Comparison of ENCODE assay signal across 1 cellular context in the genomic region with DNA sequence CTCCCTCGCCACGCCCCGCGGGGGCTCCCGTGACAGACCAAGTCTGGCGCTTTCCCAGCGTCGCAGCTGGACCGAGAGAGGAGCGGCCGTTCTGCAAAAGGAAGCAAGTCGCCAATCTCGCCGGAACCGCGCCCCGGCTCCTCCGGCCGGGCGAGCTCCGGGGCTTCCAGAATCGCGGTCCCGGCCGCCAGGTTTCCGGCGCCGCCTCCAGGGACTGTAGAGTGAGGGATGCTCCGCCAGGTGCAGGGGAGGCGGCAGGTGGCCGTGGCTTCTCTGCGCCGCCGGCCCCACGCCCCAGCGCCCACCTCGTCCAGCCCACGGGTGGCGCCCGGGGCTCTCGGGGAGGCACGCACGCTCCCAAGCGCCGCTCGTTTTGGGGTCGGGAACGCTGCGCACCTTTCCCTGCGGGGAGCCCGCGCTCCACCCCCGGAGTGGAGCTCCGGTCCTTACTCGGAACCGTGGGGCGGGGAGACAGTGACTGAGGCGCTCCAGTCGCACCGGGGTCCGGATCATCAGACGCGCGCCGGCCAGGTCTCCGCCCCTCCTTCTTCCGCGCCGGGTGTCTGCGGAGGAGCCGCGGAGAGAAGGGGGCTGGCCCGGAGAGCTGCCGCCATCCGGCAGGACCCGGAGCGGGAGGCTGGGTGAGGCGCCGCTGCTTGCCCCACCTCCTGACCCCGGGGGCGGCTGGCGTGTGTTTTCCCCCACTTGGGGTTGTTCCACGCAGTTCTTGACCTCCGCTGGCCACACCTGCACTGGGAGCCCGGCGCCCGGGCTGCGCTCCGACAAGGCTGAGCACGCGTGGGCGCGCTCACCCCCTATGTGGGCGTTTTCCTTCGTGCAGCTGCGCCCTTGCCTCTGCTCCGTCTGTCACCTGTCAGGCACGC.
TF ChIP-seq lines count a peak whose summit lies in the region.

A gene with protein sequence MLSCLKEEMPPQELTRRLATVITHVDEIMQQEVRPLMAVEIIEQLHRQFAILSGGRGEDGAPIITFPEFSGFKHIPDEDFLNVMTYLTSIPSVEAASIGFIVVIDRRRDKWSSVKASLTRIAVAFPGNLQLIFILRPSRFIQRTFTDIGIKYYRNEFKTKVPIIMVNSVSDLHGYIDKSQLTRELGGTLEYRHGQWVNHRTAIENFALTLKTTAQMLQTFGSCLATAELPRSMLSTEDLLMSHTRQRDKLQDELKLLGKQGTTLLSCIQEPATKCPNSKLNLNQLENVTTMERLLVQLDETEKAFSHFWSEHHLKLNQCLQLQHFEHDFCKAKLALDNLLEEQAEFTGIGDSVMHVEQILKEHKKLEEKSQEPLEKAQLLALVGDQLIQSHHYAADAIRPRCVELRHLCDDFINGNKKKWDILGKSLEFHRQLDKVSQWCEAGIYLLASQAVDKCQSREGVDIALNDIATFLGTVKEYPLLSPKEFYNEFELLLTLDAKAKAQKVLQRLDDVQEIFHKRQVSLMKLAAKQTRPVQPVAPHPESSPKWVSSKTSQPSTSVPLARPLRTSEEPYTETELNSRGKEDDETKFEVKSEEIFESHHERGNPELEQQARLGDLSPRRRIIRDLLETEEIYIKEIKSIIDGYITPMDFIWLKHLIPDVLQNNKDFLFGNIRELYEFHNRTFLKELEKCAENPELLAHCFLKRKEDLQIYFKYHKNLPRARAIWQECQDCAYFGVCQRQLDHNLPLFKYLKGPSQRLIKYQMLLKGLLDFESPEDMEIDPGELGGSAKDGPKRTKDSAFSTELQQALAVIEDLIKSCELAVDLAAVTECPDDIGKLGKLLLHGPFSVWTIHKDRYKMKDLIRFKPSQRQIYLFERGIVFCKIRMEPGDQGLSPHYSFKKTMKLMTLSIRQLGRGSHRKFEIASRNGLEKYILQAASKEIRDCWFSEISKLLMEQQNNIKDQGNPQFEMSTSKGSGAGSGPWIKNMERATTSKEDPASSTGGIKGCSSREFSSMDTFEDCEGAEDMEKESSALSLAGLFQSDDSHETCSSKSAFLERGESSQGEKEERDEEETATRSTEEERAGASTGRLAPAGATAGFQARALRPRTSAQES (minus strand): TSS at position 480 of the 884 bp plus-strand sequence. CDS start 642 bp downstream, outside the sequence.

TF ChIP-seq in HepG2, 621 proteins besides CTCF, POLR2A, EP300 and RAD21 (continued from another document and continues in another):
- TF ChIP-seq, protein P1, sequence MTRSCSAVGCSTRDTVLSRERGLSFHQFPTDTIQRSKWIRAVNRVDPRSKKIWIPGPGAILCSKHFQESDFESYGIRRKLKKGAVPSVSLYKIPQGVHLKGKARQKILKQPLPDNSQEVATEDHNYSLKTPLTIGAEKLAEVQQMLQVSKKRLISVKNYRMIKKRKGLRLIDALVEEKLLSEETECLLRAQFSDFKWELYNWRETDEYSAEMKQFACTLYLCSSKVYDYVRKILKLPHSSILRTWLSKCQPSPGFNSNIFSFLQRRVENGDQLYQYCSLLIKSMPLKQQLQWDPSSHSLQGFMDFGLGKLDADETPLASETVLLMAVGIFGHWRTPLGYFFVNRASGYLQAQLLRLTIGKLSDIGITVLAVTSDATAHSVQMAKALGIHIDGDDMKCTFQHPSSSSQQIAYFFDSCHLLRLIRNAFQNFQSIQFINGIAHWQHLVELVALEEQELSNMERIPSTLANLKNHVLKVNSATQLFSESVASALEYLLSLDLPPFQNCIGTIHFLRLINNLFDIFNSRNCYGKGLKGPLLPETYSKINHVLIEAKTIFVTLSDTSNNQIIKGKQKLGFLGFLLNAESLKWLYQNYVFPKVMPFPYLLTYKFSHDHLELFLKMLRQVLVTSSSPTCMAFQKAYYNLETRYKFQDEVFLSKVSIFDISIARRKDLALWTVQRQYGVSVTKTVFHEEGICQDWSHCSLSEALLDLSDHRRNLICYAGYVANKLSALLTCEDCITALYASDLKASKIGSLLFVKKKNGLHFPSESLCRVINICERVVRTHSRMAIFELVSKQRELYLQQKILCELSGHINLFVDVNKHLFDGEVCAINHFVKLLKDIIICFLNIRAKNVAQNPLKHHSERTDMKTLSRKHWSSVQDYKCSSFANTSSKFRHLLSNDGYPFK (CRISPR knock-in tag; IDR thresholded peaks at IDR 0.05; ENCODE audit: borderline replicate concordance) = no peak
- TF ChIP-seq EZH2 (conservative IDR thresholded peaks at IDR 0.05; ENCODE audit: low read depth, low read length) (0 out of 2 replicates have a peak, but pooled peaks have one; percentile 71), ZNF207 (IDR thresholded peaks at IDR 0.05; ENCODE audit: borderline replicate concordance) (no peak), ZNF788 (CRISPR knock-in tag; IDR thresholded peaks at IDR 0.05; ENCODE audit: borderline replicate concordance) (no peak), RARA (CRISPR knock-in tag; IDR thresholded peaks at IDR 0.05) (no peak), TEAD3 (CRISPR knock-in tag; optimal IDR thresholded peaks at IDR 0.05; ENCODE audit: borderline replicate concordance) (no peak), ERF (CRISPR knock-in tag; IDR thresholded peaks at IDR 0.05) (no peak), SATB2 (CRISPR knock-in tag; IDR thresholded peaks at IDR 0.05) (no peak), ELF1 (CRISPR knock-in tag; IDR thresholded peaks at IDR 0.05) (no peak), HNRNPLL (IDR thresholded peaks at IDR 0.05; ENCODE audit: low read depth, low read length, poor library complexity, severe bottlenecking) (peak; percentile 45), HMG20B (CRISPR knock-in tag; conservative IDR thresholded peaks at IDR 0.05) (no peak), ZNF337 (CRISPR knock-in tag; IDR thresholded peaks at IDR 0.05; ENCODE audit: borderline replicate concordance, low read depth) (no peak), ZNF230 (CRISPR knock-in tag; IDR thresholded peaks at IDR 0.05) (no peak), CHD2 (IDR thresholded peaks at IDR 0.05; ENCODE audit: low read depth, low read length) (no peak), MYNN (CRISPR knock-in tag; IDR thresholded peaks at IDR 0.05; ENCODE audit: low read depth) (no peak), KLF15 (CRISPR knock-in tag; IDR thresholded peaks at IDR 0.05; ENCODE audit: borderline replicate concordance) (no peak), GABPB1 (CRISPR knock-in tag; IDR thresholded peaks at IDR 0.05) (peak; percentile 35; the same call in 1 of the 2 replicates), SIX4 (CRISPR knock-in tag; IDR thresholded peaks at IDR 0.05) (no peak)
- TF ChIP-seq, protein P2, sequence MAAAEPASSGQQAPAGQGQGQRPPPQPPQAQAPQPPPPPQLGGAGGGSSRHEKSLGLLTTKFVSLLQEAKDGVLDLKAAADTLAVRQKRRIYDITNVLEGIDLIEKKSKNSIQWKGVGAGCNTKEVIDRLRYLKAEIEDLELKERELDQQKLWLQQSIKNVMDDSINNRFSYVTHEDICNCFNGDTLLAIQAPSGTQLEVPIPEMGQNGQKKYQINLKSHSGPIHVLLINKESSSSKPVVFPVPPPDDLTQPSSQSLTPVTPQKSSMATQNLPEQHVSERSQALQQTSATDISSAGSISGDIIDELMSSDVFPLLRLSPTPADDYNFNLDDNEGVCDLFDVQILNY (CRISPR knock-in tag; conservative IDR thresholded peaks at IDR 0.05) = no peak
- TF ChIP-seq, protein P3, sequence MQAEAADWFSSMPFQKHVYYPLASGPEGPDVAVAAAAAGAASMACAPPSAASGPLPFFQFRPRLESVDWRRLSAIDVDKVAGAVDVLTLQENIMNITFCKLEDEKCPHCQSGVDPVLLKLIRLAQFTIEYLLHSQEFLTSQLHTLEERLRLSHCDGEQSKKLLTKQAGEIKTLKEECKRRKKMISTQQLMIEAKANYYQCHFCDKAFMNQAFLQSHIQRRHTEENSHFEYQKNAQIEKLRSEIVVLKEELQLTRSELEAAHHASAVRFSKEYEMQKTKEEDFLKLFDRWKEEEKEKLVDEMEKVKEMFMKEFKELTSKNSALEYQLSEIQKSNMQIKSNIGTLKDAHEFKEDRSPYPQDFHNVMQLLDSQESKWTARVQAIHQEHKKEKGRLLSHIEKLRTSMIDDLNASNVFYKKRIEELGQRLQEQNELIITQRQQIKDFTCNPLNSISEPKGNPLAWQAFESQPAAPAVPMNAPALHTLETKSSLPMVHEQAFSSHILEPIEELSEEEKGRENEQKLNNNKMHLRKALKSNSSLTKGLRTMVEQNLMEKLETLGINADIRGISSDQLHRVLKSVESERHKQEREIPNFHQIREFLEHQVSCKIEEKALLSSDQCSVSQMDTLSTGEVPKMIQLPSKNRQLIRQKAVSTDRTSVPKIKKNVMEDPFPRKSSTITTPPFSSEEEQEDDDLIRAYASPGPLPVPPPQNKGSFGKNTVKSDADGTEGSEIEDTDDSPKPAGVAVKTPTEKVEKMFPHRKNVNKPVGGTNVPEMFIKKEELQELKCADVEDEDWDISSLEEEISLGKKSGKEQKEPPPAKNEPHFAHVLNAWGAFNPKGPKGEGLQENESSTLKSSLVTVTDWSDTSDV (CRISPR knock-in tag; IDR thresholded peaks at IDR 0.05) = 0 out of 2 replicates have a peak, but pooled peaks have one; percentile 24
- TF ChIP-seq, protein P4, sequence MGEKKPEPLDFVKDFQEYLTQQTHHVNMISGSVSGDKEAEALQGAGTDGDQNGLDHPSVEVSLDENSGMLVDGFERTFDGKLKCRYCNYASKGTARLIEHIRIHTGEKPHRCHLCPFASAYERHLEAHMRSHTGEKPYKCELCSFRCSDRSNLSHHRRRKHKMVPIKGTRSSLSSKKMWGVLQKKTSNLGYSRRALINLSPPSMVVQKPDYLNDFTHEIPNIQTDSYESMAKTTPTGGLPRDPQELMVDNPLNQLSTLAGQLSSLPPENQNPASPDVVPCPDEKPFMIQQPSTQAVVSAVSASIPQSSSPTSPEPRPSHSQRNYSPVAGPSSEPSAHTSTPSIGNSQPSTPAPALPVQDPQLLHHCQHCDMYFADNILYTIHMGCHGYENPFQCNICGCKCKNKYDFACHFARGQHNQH (CRISPR knock-in tag; IDR thresholded peaks at IDR 0.05) = no peak
- TF ChIP-seq, protein P5, sequence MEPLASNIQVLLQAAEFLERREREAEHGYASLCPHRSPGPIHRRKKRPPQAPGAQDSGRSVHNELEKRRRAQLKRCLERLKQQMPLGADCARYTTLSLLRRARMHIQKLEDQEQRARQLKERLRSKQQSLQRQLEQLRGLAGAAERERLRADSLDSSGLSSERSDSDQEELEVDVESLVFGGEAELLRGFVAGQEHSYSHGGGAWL (CRISPR knock-in tag; IDR thresholded peaks at IDR 0.05) = no peak
- TF ChIP-seq, protein P6, sequence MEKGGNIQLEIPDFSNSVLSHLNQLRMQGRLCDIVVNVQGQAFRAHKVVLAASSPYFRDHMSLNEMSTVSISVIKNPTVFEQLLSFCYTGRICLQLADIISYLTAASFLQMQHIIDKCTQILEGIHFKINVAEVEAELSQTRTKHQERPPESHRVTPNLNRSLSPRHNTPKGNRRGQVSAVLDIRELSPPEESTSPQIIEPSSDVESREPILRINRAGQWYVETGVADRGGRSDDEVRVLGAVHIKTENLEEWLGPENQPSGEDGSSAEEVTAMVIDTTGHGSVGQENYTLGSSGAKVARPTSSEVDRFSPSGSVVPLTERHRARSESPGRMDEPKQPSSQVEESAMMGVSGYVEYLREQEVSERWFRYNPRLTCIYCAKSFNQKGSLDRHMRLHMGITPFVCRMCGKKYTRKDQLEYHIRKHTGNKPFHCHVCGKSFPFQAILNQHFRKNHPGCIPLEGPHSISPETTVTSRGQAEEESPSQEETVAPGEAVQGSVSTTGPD (CRISPR knock-in tag; IDR thresholded peaks at IDR 0.05) = no peak
- TF ChIP-seq, protein P7, sequence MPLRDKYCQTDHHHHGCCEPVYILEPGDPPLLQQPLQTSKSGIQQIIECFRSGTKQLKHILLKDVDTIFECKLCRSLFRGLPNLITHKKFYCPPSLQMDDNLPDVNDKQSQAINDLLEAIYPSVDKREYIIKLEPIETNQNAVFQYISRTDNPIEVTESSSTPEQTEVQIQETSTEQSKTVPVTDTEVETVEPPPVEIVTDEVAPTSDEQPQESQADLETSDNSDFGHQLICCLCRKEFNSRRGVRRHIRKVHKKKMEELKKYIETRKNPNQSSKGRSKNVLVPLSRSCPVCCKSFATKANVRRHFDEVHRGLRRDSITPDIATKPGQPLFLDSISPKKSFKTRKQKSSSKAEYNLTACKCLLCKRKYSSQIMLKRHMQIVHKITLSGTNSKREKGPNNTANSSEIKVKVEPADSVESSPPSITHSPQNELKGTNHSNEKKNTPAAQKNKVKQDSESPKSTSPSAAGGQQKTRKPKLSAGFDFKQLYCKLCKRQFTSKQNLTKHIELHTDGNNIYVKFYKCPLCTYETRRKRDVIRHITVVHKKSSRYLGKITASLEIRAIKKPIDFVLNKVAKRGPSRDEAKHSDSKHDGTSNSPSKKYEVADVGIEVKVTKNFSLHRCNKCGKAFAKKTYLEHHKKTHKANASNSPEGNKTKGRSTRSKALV (CRISPR knock-in tag; IDR thresholded peaks at IDR 0.05) = peak; percentile 62; the same call in 1 of the 2 replicates
- TF ChIP-seq, protein P8, sequence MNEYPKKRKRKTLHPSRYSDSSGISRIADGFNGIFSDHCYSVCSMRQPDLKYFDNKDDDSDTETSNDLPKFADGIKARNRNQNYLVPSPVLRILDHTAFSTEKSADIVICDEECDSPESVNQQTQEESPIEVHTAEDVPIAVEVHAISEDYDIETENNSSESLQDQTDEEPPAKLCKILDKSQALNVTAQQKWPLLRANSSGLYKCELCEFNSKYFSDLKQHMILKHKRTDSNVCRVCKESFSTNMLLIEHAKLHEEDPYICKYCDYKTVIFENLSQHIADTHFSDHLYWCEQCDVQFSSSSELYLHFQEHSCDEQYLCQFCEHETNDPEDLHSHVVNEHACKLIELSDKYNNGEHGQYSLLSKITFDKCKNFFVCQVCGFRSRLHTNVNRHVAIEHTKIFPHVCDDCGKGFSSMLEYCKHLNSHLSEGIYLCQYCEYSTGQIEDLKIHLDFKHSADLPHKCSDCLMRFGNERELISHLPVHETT (CRISPR knock-in tag; conservative IDR thresholded peaks at IDR 0.05) = no peak
- TF ChIP-seq, protein P9, sequence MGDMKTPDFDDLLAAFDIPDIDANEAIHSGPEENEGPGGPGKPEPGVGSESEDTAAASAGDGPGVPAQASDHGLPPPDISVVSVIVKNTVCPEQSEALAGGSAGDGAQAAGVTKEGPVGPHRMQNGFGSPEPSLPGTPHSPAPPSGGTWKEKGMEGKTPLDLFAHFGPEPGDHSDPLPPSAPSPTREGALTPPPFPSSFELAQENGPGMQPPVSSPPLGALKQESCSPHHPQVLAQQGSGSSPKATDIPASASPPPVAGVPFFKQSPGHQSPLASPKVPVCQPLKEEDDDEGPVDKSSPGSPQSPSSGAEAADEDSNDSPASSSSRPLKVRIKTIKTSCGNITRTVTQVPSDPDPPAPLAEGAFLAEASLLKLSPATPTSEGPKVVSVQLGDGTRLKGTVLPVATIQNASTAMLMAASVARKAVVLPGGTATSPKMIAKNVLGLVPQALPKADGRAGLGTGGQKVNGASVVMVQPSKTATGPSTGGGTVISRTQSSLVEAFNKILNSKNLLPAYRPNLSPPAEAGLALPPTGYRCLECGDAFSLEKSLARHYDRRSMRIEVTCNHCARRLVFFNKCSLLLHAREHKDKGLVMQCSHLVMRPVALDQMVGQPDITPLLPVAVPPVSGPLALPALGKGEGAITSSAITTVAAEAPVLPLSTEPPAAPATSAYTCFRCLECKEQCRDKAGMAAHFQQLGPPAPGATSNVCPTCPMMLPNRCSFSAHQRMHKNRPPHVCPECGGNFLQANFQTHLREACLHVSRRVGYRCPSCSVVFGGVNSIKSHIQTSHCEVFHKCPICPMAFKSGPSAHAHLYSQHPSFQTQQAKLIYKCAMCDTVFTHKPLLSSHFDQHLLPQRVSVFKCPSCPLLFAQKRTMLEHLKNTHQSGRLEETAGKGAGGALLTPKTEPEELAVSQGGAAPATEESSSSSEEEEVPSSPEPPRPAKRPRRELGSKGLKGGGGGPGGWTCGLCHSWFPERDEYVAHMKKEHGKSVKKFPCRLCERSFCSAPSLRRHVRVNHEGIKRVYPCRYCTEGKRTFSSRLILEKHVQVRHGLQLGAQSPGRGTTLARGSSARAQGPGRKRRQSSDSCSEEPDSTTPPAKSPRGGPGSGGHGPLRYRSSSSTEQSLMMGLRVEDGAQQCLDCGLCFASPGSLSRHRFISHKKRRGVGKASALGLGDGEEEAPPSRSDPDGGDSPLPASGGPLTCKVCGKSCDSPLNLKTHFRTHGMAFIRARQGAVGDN (CRISPR knock-in tag; IDR thresholded peaks at IDR 0.05) = peak; percentile 14
